ENCODE assay signal across 13 cellular contexts in genomic region chr1:15882665-15883064, GRCh38. TPM values are rescaled to one million over a fixed set of nuclear protein-coding genes. Genes with fewer than 3 reads are reported as not detected.
DNase-seq lines count a peak whose midpoint lies in the region; ATAC-seq and TF ChIP-seq lines count a peak whose summit lies in the region.
"Had no signal": no experiment of that assay in that cellular context is flagged by ENCODE, and none has a peak within 500 bp of the region (broad histone marks: within the 10 kb centered on the region; RNA-seq: fewer than 3 reads in every experiment).

No MANE protein-coding gene starts in this region.

- intact Hi-C loops in A673 (cut with micrococcal nuclease; ENCODE audit: unreplicated experiment), result no loop called here

- H3K27me3 ChIP-seq in A673 (replicated peaks; ENCODE audit: insufficient read depth, low read depth, low read length, poor library complexity), result no peaks in the 10 kb centered on the region
- H3K27me3 ChIP-seq in SU-DHL-6 (ENCODE audit: low read length), result no peaks in the 10 kb centered on the region

- peaks cover 66% of the 10 kb centered on the region for H4K20me1 ChIP-seq in SU-DHL-6 (ENCODE audit: low read depth, low read length)

- H3F3A ChIP-seq in SU-DHL-6 (ENCODE audit: insufficient read depth), result peaks cover 12% of the 10 kb centered on the region

- no peak overlapping the region for H2AFZ ChIP-seq in SU-DHL-6 (ENCODE audit: low read depth, low read length, severe bottlenecking)

- DNase-seq in A673 (ENCODE audit: low spot score), result peak; percentile 26
- DNase-seq in ELR (ENCODE audit: low read depth), result peak; percentile 46
- DNase-seq in glomerular visceral epithelial cell (ENCODE audit: extremely low spot score), result peak; percentile 25
- DNase-seq in stimulated activated CD4-positive, alpha-beta T cell treated with anti-CD3 and anti-CD28 coated beads, Interleukin-15, amount 100 ng/mL, for 24 hours, result no peak
- no peak for DNase-seq in inferior parietal cortex (ENCODE audit: extremely low spot score)
- DNase-seq in GM03348 (ENCODE audit: low spot score), result no peak
- DNase-seq: islet precursor cell, MM.1S, NCI-H446 treated with DMSO at 0.1 percent for 48 hours had no signal

- H3K27ac ChIP-seq in A673 (ENCODE audit: low read depth, low read length, poor library complexity, severe bottlenecking) (no peak overlapping the region), SU-DHL-6 (ENCODE audit: low read depth, low read length) (peak overlapping the region; percentile 17; the same call in 1 of the 2 replicates)
- H3K27ac ChIP-seq: VCaP had no signal

- H3K9ac ChIP-seq in SU-DHL-6 (ENCODE audit: low read length), result no peak overlapping the region

- no peak for ATAC-seq in HG03175 (IDR thresholded peaks at IDR 0.05; ENCODE audit: unreplicated experiment)
- ATAC-seq: Right ventricle myocardium inferior had no signal

- H3K36me3 ChIP-seq in A673 (ENCODE audit: insufficient read depth, low read length, poor library complexity, severe bottlenecking), result no peaks in the 10 kb centered on the region
- peaks cover 10% of the 10 kb centered on the region; the same call in 1 of the 2 replicates for H3K36me3 ChIP-seq in SU-DHL-6 (ENCODE audit: low read length)

- no TSS peak for BruUV-seq in A673 (replicated peaks; lab: Mats Ljungman, UMichigan)

- POLR2A ChIA-PET in A673 (lab: Charles Lee; ENCODE audit: low non-redundant PET), result no interaction called here

- H3K9me3 ChIP-seq in A673 (ENCODE audit: low read depth, low read length, poor library complexity, severe bottlenecking), result no peaks in the 10 kb centered on the region
- H3K9me3 ChIP-seq in SU-DHL-6 (ENCODE audit: insufficient read depth, low read length), result no peaks in the 10 kb centered on the region

- no peak for TF ChIP-seq CTCF in A673 (conservative IDR thresholded peaks at IDR 0.05; ENCODE audit: low read depth, low read length)
- no peak for TF ChIP-seq CTCF in SU-DHL-6 (IDR thresholded peaks at IDR 0.05; ENCODE audit: insufficient read depth, low read length, poor library complexity, severe bottlenecking)

- peaks cover 99% of the 10 kb centered on the region for H3K79me2 ChIP-seq in SU-DHL-6 (ENCODE audit: insufficient read depth, low read length)

- no peak overlapping the region for H3K4me2 ChIP-seq in SU-DHL-6 (ENCODE audit: low read depth, low read length, poor library complexity, severe bottlenecking)

- H3K4me3 ChIP-seq in A673 (ENCODE audit: low read depth, low read length, poor library complexity, severe bottlenecking) (no peak overlapping the region), SU-DHL-6 (ENCODE audit: insufficient read depth, low read length, poor library complexity, severe bottlenecking) (no peak overlapping the region)

- H3K9me2 ChIP-seq in SU-DHL-6 (replicated peaks; ENCODE audit: insufficient read depth, low read length), result no peaks in the 10 kb centered on the region

- CTCF ChIA-PET in A673 (lab: Charles Lee), result no interaction called here

- H3K4me1 ChIP-seq in A673 (ENCODE audit: insufficient read depth, low read length, poor library complexity, severe bottlenecking), result peaks cover 35% of the 10 kb centered on the region

RNA-seq across cellular contexts. Expression of gene SPEN, which starts 35.2 kb away (rescaled TPM):
- 70.3 and 74.3 TPM in 2 replicates for total RNA-seq in A673 (2021)

Comparison
In these comparisons a context has a peak if more than half of its experiments do, and no peak if none do; other contexts are left out.
1. DNase-seq: peak in A673 (single experiment), ELR (single experiment) and glomerular visceral epithelial cell (single experiment); none in stimulated activated CD4-positive, alpha-beta T cell treated with anti-CD3 and anti-CD28 coated beads, Interleukin-15, amount 100 ng/mL, for 24 hours (single experiment), inferior parietal cortex (single experiment) and GM03348 (single experiment).